1 cellular context compared by ENCODE assay signal in the genomic region with DNA sequence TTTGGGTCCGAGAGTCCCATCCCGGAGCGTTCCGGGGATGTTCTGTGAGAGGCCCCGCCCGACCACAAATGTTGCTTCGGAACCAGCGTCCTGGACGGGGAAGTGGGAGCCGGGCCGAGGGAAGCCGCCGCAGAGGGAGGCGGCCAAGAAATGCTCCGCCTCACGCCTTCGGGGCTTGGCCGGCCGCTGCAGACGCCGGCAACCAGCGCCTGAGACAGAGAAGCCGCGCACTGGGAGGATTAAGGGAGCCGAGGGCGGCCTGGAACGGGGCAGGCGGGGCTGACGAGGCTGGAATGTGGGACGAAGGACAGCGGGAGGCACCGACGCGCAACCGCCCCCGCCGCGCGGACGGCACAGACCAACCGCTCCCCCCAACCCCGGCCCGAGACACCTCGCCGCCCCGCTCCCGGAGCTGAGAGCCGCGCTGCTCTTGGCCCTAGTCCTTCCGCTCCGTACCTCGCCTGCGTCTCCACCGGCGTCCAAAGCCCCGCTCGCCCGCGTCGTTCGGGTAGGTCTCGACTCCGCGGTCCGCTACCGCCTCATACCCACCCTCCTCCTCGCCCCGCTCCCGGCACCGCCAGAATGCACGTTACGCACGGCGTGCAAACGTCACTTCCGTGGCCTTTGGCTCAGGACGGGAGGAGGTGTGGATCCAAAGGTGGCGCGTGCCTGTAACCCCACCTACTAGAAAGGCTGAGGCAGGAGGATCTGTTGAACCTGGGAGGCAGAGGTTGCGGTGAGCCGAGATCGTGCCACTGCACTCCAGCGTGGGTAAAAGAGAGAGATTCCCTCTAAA.
TF ChIP-seq lines count a peak whose summit lies in the region.

No MANE protein-coding gene starts in this region.

TF ChIP-seq in K562, 482 proteins besides CTCF, POLR2A, EP300 and RAD21 (continued from another document and continues in another):
- TF ChIP-seq ETV1 (tag; conservative IDR thresholded peaks at IDR 0.05; ENCODE audit: low read depth) (peak; percentile 78), RFX7 (CRISPR knock-in tag; IDR thresholded peaks at IDR 0.05) (no peak), SMARCC2 (IDR thresholded peaks at IDR 0.05; ENCODE audit: low read depth) (no peak), ZNF431 (CRISPR knock-in tag; IDR thresholded peaks at IDR 0.05) (0 out of 2 replicates have a peak, but pooled peaks have one; percentile 49), ZNF76 (CRISPR knock-in tag; IDR thresholded peaks at IDR 0.05; ENCODE audit: borderline replicate concordance) (no peak), ZNF408 (CRISPR knock-in tag; IDR thresholded peaks at IDR 0.05; ENCODE audit: low read depth) (no peak), ZKSCAN8 (CRISPR knock-in tag; IDR thresholded peaks at IDR 0.05) (no peak), HNRNPH1 (optimal IDR thresholded peaks at IDR 0.05; ENCODE audit: low read depth, low read length) (no peak), PYGO2 (tag; IDR thresholded peaks at IDR 0.05) (no peak), MECOM (CRISPR knock-in tag; IDR thresholded peaks at IDR 0.05) (no peak), ZNF436 (CRISPR knock-in tag; IDR thresholded peaks at IDR 0.05) (no peak), DEAF1 (CRISPR knock-in tag; IDR thresholded peaks at IDR 0.05) (no peak), NFYB (IDR thresholded peaks at IDR 0.05; ENCODE audit: extremely low read depth, insufficient read length) (no peak), ESRRA (IDR thresholded peaks at IDR 0.05; ENCODE audit: borderline replicate concordance, low read depth) (no peak; the same call in 1 of the 2 replicates), GABPA (tag; conservative IDR thresholded peaks at IDR 0.05; ENCODE audit: low read depth) (peak; percentile 94), NCOA1 (IDR thresholded peaks at IDR 0.05; ENCODE audit: low read depth) (no peak; the same call in 1 of the 2 replicates), ZFX (CRISPR knock-in tag; IDR thresholded peaks at IDR 0.05) (peak; percentile 73), ZNF239 (CRISPR knock-in tag; IDR thresholded peaks at IDR 0.05) (no peak), GTF3C2 (IDR thresholded peaks at IDR 0.05; ENCODE audit: borderline replicate concordance, extremely low read depth, insufficient read length) (no peak), ARID2 (IDR thresholded peaks at IDR 0.05) (no peak), SRF (CRISPR knock-in tag; IDR thresholded peaks at IDR 0.05) (no peak), TBL1XR1 (IDR thresholded peaks at IDR 0.05; ENCODE audit: low read length in 2 of 2) (no peak), RBM15 (IDR thresholded peaks at IDR 0.05; ENCODE audit: insufficient read depth, low read length) (no peak), CREBBP (IDR thresholded peaks at IDR 0.05; ENCODE audit: low read depth, low read length) (no peak), ZNF124 (CRISPR knock-in tag; IDR thresholded peaks at IDR 0.05) (no peak), SOX6 (IDR thresholded peaks at IDR 0.05) (peak; percentile 41; the same call in 1 of the 2 replicates), MAFG (tag; conservative IDR thresholded peaks at IDR 0.05) (no peak), DACH1 (IDR thresholded peaks at IDR 0.05; ENCODE audit: partially characterized antibody) (no peak), KHSRP (IDR thresholded peaks at IDR 0.05) (no peak), MEF2A (IDR thresholded peaks at IDR 0.05; ENCODE audit: control insufficient read depth, low read depth, low read length) (no peak), ARID1B (IDR thresholded peaks at IDR 0.05) (peak; percentile 45), CAMTA2 (CRISPR knock-in tag; conservative IDR thresholded peaks at IDR 0.05) (no peak), KAT2B (IDR thresholded peaks at IDR 0.05; ENCODE audit: low read depth, low read length) (no peak), ZNF24 (IDR thresholded peaks at IDR 0.05) (no peak), LCOR (CRISPR knock-in tag; IDR thresholded peaks at IDR 0.05) (peak; percentile 62; the same call in 1 of the 2 replicates), ZNF830 (CRISPR knock-in tag; IDR thresholded peaks at IDR 0.05) (peak; percentile 28; the same call in 1 of the 2 replicates)
- TF ChIP-seq, protein P1, sequence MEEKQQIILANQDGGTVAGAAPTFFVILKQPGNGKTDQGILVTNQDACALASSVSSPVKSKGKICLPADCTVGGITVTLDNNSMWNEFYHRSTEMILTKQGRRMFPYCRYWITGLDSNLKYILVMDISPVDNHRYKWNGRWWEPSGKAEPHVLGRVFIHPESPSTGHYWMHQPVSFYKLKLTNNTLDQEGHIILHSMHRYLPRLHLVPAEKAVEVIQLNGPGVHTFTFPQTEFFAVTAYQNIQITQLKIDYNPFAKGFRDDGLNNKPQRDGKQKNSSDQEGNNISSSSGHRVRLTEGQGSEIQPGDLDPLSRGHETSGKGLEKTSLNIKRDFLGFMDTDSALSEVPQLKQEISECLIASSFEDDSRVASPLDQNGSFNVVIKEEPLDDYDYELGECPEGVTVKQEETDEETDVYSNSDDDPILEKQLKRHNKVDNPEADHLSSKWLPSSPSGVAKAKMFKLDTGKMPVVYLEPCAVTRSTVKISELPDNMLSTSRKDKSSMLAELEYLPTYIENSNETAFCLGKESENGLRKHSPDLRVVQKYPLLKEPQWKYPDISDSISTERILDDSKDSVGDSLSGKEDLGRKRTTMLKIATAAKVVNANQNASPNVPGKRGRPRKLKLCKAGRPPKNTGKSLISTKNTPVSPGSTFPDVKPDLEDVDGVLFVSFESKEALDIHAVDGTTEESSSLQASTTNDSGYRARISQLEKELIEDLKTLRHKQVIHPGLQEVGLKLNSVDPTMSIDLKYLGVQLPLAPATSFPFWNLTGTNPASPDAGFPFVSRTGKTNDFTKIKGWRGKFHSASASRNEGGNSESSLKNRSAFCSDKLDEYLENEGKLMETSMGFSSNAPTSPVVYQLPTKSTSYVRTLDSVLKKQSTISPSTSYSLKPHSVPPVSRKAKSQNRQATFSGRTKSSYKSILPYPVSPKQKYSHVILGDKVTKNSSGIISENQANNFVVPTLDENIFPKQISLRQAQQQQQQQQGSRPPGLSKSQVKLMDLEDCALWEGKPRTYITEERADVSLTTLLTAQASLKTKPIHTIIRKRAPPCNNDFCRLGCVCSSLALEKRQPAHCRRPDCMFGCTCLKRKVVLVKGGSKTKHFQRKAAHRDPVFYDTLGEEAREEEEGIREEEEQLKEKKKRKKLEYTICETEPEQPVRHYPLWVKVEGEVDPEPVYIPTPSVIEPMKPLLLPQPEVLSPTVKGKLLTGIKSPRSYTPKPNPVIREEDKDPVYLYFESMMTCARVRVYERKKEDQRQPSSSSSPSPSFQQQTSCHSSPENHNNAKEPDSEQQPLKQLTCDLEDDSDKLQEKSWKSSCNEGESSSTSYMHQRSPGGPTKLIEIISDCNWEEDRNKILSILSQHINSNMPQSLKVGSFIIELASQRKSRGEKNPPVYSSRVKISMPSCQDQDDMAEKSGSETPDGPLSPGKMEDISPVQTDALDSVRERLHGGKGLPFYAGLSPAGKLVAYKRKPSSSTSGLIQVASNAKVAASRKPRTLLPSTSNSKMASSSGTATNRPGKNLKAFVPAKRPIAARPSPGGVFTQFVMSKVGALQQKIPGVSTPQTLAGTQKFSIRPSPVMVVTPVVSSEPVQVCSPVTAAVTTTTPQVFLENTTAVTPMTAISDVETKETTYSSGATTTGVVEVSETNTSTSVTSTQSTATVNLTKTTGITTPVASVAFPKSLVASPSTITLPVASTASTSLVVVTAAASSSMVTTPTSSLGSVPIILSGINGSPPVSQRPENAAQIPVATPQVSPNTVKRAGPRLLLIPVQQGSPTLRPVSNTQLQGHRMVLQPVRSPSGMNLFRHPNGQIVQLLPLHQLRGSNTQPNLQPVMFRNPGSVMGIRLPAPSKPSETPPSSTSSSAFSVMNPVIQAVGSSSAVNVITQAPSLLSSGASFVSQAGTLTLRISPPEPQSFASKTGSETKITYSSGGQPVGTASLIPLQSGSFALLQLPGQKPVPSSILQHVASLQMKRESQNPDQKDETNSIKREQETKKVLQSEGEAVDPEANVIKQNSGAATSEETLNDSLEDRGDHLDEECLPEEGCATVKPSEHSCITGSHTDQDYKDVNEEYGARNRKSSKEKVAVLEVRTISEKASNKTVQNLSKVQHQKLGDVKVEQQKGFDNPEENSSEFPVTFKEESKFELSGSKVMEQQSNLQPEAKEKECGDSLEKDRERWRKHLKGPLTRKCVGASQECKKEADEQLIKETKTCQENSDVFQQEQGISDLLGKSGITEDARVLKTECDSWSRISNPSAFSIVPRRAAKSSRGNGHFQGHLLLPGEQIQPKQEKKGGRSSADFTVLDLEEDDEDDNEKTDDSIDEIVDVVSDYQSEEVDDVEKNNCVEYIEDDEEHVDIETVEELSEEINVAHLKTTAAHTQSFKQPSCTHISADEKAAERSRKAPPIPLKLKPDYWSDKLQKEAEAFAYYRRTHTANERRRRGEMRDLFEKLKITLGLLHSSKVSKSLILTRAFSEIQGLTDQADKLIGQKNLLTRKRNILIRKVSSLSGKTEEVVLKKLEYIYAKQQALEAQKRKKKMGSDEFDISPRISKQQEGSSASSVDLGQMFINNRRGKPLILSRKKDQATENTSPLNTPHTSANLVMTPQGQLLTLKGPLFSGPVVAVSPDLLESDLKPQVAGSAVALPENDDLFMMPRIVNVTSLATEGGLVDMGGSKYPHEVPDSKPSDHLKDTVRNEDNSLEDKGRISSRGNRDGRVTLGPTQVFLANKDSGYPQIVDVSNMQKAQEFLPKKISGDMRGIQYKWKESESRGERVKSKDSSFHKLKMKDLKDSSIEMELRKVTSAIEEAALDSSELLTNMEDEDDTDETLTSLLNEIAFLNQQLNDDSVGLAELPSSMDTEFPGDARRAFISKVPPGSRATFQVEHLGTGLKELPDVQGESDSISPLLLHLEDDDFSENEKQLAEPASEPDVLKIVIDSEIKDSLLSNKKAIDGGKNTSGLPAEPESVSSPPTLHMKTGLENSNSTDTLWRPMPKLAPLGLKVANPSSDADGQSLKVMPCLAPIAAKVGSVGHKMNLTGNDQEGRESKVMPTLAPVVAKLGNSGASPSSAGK (IDR thresholded peaks at IDR 0.05) = peak; percentile 97
- TF ChIP-seq, protein P2, sequence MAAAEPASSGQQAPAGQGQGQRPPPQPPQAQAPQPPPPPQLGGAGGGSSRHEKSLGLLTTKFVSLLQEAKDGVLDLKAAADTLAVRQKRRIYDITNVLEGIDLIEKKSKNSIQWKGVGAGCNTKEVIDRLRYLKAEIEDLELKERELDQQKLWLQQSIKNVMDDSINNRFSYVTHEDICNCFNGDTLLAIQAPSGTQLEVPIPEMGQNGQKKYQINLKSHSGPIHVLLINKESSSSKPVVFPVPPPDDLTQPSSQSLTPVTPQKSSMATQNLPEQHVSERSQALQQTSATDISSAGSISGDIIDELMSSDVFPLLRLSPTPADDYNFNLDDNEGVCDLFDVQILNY (CRISPR knock-in tag; IDR thresholded peaks at IDR 0.05) = no peak
- TF ChIP-seq, protein P3, sequence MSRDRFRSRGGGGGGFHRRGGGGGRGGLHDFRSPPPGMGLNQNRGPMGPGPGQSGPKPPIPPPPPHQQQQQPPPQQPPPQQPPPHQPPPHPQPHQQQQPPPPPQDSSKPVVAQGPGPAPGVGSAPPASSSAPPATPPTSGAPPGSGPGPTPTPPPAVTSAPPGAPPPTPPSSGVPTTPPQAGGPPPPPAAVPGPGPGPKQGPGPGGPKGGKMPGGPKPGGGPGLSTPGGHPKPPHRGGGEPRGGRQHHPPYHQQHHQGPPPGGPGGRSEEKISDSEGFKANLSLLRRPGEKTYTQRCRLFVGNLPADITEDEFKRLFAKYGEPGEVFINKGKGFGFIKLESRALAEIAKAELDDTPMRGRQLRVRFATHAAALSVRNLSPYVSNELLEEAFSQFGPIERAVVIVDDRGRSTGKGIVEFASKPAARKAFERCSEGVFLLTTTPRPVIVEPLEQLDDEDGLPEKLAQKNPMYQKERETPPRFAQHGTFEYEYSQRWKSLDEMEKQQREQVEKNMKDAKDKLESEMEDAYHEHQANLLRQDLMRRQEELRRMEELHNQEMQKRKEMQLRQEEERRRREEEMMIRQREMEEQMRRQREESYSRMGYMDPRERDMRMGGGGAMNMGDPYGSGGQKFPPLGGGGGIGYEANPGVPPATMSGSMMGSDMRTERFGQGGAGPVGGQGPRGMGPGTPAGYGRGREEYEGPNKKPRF (IDR thresholded peaks at IDR 0.05; ENCODE audit: low read depth, low read length) = no peak
- TF ChIP-seq, protein P4, sequence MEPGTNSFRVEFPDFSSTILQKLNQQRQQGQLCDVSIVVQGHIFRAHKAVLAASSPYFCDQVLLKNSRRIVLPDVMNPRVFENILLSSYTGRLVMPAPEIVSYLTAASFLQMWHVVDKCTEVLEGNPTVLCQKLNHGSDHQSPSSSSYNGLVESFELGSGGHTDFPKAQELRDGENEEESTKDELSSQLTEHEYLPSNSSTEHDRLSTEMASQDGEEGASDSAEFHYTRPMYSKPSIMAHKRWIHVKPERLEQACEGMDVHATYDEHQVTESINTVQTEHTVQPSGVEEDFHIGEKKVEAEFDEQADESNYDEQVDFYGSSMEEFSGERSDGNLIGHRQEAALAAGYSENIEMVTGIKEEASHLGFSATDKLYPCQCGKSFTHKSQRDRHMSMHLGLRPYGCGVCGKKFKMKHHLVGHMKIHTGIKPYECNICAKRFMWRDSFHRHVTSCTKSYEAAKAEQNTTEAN (CRISPR knock-in tag; IDR thresholded peaks at IDR 0.05) = 0 out of 2 replicates have a peak, but pooled peaks have one; percentile 6
